Comparison of ENCODE assay signal across 8 cellular contexts in genomic region chrX:16868920-16869319, GRCh38. TPM values are rescaled to one million over a fixed set of nuclear protein-coding genes. Genes with fewer than 3 reads are reported as not detected.
DNase-seq lines count a peak whose midpoint lies in the region; ATAC-seq, FAIRE-seq and TF ChIP-seq lines count a peak whose summit lies in the region.

No MANE protein-coding gene starts in this region.

- peaks cover 14% of the 10 kb centered on the region for H3K4me1 ChIP-seq in HUES6 (ENCODE audit: control insufficient read depth, insufficient read depth, low read length)

- peak overlapping the region; percentile 73 to 99 (median 90) for H3K4me3 Mint-ChIP-seq in naive B cell

- peaks cover 40% of the 10 kb centered on the region for H3K36me3 ChIP-seq in HUES6 (ENCODE audit: control insufficient read depth, insufficient read depth, low read length)

- H3K4me3 ChIP-seq in AG04449 (ENCODE audit: low read depth, low read length), result peak overlapping the region; percentile 73
- peak overlapping the region; percentile 90 for H3K4me3 ChIP-seq in HUES6 (ENCODE audit: low read depth, low read length)
- peak overlapping the region; percentile 60 to 76 for H3K4me3 ChIP-seq in cardiac fibroblast (replicated peaks in 1 of 2; ENCODE audit: low read depth in 2 of 2, low read length in 2 of 2)

- no peaks in the 10 kb centered on the region for H3K9me3 ChIP-seq in HUES6 (ENCODE audit: control insufficient read depth, insufficient read depth, low read depth, low read length)

- H3K36me3 Mint-ChIP-seq in naive B cell, result no peaks in the 10 kb centered on the region

- FAIRE-seq in RCC 7860 (lab: Jason Lieb, UNC), result no peak

- TF ChIP-seq CTCF in AG04449 (IDR thresholded peaks at IDR 0.05; ENCODE audit: insufficient read depth, low read length, missing control alignments) (no peak), cardiac fibroblast (IDR thresholded peaks at IDR 0.05; ENCODE audit: low read depth, low read length) (no peak)

- no peak for ATAC-seq in naive B cell (ENCODE audit: low read depth in 2 of 2)

- peaks cover 0 to 4% (median 0%) of the 10 kb centered on the region in 7 donors for H3K9me3 Mint-ChIP-seq in naive B cell

- H3K27me3 Mint-ChIP-seq in naive B cell, result no peaks in the 10 kb centered on the region

- CTCF ChIA-PET in AG04449 (lab: Yijun Ruan, JAX), result no interaction called here

- H3K27me3 ChIP-seq in HUES6 (ENCODE audit: control insufficient read depth, insufficient read depth, low read length), result peaks cover 17% of the 10 kb centered on the region; the same call in 1 of the 2 replicates

- DNase-seq in AG04449 (ENCODE audit: low read depth, low spot score) (no peak), cardiac fibroblast (ENCODE audit: low read depth in 2 of 2) (no peak), naive B cell (no peak), NCI-H2196 (lab: John Stamatoyannopoulos, UW; ENCODE audit: unreplicated experiment) (no peak), RCC 7860 (ENCODE audit: low spot score) (no peak), nucleus accumbens (lab: John Stamatoyannopoulos, UW) (no peak), caudate nucleus (lab: John Stamatoyannopoulos, UW) (no peak)

- H3K27ac ChIP-seq in HUES6 (ENCODE audit: low read depth, low read length) (no peak overlapping the region), caudate nucleus (ENCODE audit: low read depth, low read length) (no peak overlapping the region)

- peak overlapping the region; percentile 73 to 98 (median 90) for H3K27ac Mint-ChIP-seq in naive B cell

- H3K4me1 Mint-ChIP-seq in naive B cell, result peaks cover 35 to 39% (median 35%) of the 10 kb centered on the region in 3 donors

- POLR2A ChIA-PET in AG04449 (lab: Yijun Ruan, JAX), result no interaction called here

- peak overlapping the region; percentile 98 for H3K9ac ChIP-seq in HUES6 (ENCODE audit: low read length)

RNA-seq across cellular contexts. Expression of gene RBBP7, which starts 1.2 kb away (rescaled TPM):
- 100 to 1,000 TPM; 158 to 255 (median 190) TPM for polyA plus RNA-seq in naive B cell (ENCODE audit: low read depth in 6 of 6)
